Comparison of ENCODE assay signal across 20 cellular contexts in genomic region chr6:143206550-143206949, GRCh38.
DNase-seq lines count a peak whose midpoint lies in the region; ATAC-seq, FAIRE-seq and TF ChIP-seq lines count a peak whose summit lies in the region.
"Had no signal": no experiment of that assay in that cellular context is flagged by ENCODE, and none has a peak within 500 bp of the region (broad histone marks: within the 10 kb centered on the region; RNA-seq: fewer than 3 reads in every experiment).

No MANE protein-coding gene starts in this region.

- no peak overlapping the region for H2AK5ac ChIP-seq in IMR-90 (ENCODE audit: low read depth, low read length)

- TF ChIP-seq POLR2A in A549 (IDR thresholded peaks at IDR 0.05; ENCODE audit: low read length) (no peak), IMR-90 (IDR thresholded peaks at IDR 0.05; ENCODE audit: low read depth, low read length) (no peak), esophagus muscularis mucosa (IDR thresholded peaks at IDR 0.05; ENCODE audit: low read depth) (no peak)

- no peaks in the 10 kb centered on the region for H3K79me1 ChIP-seq in IMR-90 (ENCODE audit: low read depth in 1 of 2, low read length in 2 of 2)

- POLR2A ChIA-PET in A549 (lab: Yijun Ruan, JAX), result no interaction called here
- POLR2A ChIA-PET in IMR-90 (lab: Charles Lee; ENCODE audit: unreplicated experiment), result no interaction called here
- POLR2A ChIA-PET in activated CD4-positive, alpha-beta memory T cell treated with anti-CD3 and anti-CD28 coated beads for 36 hours (lab: Charles Lee), result no interaction called here

- no peak overlapping the region for H3K9ac ChIP-seq in IMR-90 (ENCODE audit: low read depth, low read length)
- H3K9ac ChIP-seq: BLaER1 had no signal

- H3K4me3 Mint-ChIP-seq in activated CD4-positive, alpha-beta memory T cell treated with anti-CD3 and anti-CD28 coated beads for 36 hours, result no peak overlapping the region
- H3K4me3 Mint-ChIP-seq: B cell; CD4-positive, CD25-positive, alpha-beta regulatory T cell; CD8-positive, alpha-beta T cell had no signal

- no peak overlapping the region for H2AK9ac ChIP-seq in IMR-90 (replicated peaks; ENCODE audit: low read depth, low read length, poor library complexity)

- CTCF ChIA-PET in A549 (lab: Yijun Ruan, JAX), result interaction anchor here (1.0 kb wide), 1 partner anchor 10 kb away, joined by 3 read pairs; no protein-coding TSS in a partner anchor
- CTCF ChIA-PET in IMR-90 (lab: Yijun Ruan, JAX), result no interaction called here
- CTCF ChIA-PET in activated CD4-positive, alpha-beta memory T cell treated with anti-CD3 and anti-CD28 coated beads for 36 hours (lab: Charles Lee), result no interaction called here

- ATAC-seq in A549, result no peak
- ATAC-seq in IMR-90 (ENCODE audit: low read depth), result no peak
- ATAC-seq: CD8-positive, alpha-beta T cell had no signal

- H2BK20ac ChIP-seq in IMR-90 (ENCODE audit: low read depth, low read length), result no peak overlapping the region

- H2BK120ac ChIP-seq in IMR-90 (ENCODE audit: low read depth, low read length), result no peak overlapping the region

- H3K14ac ChIP-seq in IMR-90 (replicated peaks; ENCODE audit: low read depth, low read length), result no peak overlapping the region

- H2BK5ac ChIP-seq in IMR-90 (ENCODE audit: low read depth, low read length, poor library complexity, severe bottlenecking), result no peak overlapping the region

- H3K9me3 ChIP-seq in A549 (no peaks in the 10 kb centered on the region), IMR-90 (ENCODE audit: control insufficient read depth, insufficient read depth, low read length) (0 out of 2 replicates have a peak, but pooled peaks cover 2% of the 10 kb centered on the region), esophagus muscularis mucosa (peaks cover 0 to 8% (median 4%) of the 10 kb centered on the region in 4 donors)
- H3K9me3 ChIP-seq: BLaER1, Caco-2 had no signal

- H3K23ac ChIP-seq in IMR-90 (ENCODE audit: low read depth, low read length), result no peak overlapping the region

- H3K27ac Mint-ChIP-seq in activated CD4-positive, alpha-beta memory T cell treated with anti-CD3 and anti-CD28 coated beads for 36 hours, result no peak overlapping the region
- H3K27ac Mint-ChIP-seq: B cell; CD4-positive, CD25-positive, alpha-beta regulatory T cell; CD8-positive, alpha-beta T cell had no signal

- no peak overlapping the region for H4K8ac ChIP-seq in IMR-90 (ENCODE audit: low read depth in 2 of 2, low read length in 2 of 2)

- DNase-seq in A549 (ENCODE audit: low read depth in 1 of 2, low spot score in 1 of 2) (no peak), DMS79 (lab: John Stamatoyannopoulos, UW) (peak; percentile 32), IMR-90 (no peak), esophagus muscularis mucosa (ENCODE audit: extremely low spot score) (no peak), cardiac septum (ENCODE audit: low spot score) (no peak), NCI-H1417 (lab: John Stamatoyannopoulos, UW) (no peak)
- DNase-seq in activated CD4-positive, alpha-beta memory T cell treated with anti-CD3 and anti-CD28 coated beads for 36 hours, result no peak
- DNase-seq: Caco-2; CD4-positive, CD25-positive, alpha-beta regulatory T cell; CD8-positive, alpha-beta T cell; DMS153; GF-D8; GOT3; H7; HCEC 1CT had no signal

- TF ChIP-seq EP300 in A549 (IDR thresholded peaks at IDR 0.05) (no peak), esophagus muscularis mucosa (IDR thresholded peaks at IDR 0.05) (no peak)

- 93% methylated on average over 1 of the region's 1 CpG for WGBS in A549 (ENCODE audit: missing lambda C conversion rate)
- WGBS in IMR-90 (ENCODE audit: extremely low coverage in 2 of 2, insufficient read length in 1 of 2), 2 experiments, result no CpG with 5 or more reads among the region's 1 CpG
- 85% methylated on average over 1 of the region's 1 CpG for WGBS in esophagus muscularis mucosa

- H3K27me3 ChIP-seq in IMR-90 (ENCODE audit: control insufficient read depth, insufficient read depth, low read length), result no peaks in the 10 kb centered on the region
- no peaks in the 10 kb centered on the region for H3K27me3 ChIP-seq in esophagus muscularis mucosa
- H3K27me3 ChIP-seq: BLaER1 had no signal

- no peak overlapping the region for H3K18ac ChIP-seq in IMR-90 (ENCODE audit: low read depth, low read length)

- H3K4me1 Mint-ChIP-seq in activated CD4-positive, alpha-beta memory T cell treated with anti-CD3 and anti-CD28 coated beads for 36 hours (ENCODE audit: low read depth), result no peaks in the 10 kb centered on the region
- H3K4me1 Mint-ChIP-seq: B cell; CD4-positive, CD25-positive, alpha-beta regulatory T cell had no signal

- H4K5ac ChIP-seq in IMR-90 (ENCODE audit: low read depth, low read length), result no peak overlapping the region

- H3K36me3 Mint-ChIP-seq in activated CD4-positive, alpha-beta memory T cell treated with anti-CD3 and anti-CD28 coated beads for 36 hours, result peaks cover 9% of the 10 kb centered on the region

- no peak overlapping the region for H3K4me2 ChIP-seq in A549
- H3K4me2 ChIP-seq in IMR-90 (ENCODE audit: low read depth, low read length), result no peak overlapping the region
- H3K4me2 ChIP-seq: BLaER1 had no signal

- no peaks in the 10 kb centered on the region for H3K9me1 ChIP-seq in IMR-90 (ENCODE audit: insufficient read depth, low read length)

- no peak for FAIRE-seq in A549 (lab: Jason Lieb, UNC)
- FAIRE-seq: GM12891, GM18507 had no signal

- no peak overlapping the region for H2BK15ac ChIP-seq in IMR-90 (ENCODE audit: low read depth, low read length)

- TF ChIP-seq RAD21 in A549 (conservative IDR thresholded peaks at IDR 0.05 in 1 of 2, IDR thresholded peaks at IDR 0.05 in 1 of 2), result no peak
- no peak for TF ChIP-seq RAD21 in IMR-90 (IDR thresholded peaks at IDR 0.05; ENCODE audit: low read length)

- no peaks in the 10 kb centered on the region for H4K20me1 ChIP-seq in IMR-90 (ENCODE audit: insufficient read depth, low read length)
- H4K20me1 ChIP-seq: BLaER1 had no signal

- TF ChIP-seq CTCF in A549 (IDR thresholded peaks at IDR 0.05) (no peak), IMR-90 (conservative IDR thresholded peaks at IDR 0.05; ENCODE audit: low read depth, low read length) (no peak), esophagus muscularis mucosa (IDR thresholded peaks at IDR 0.05) (no peak)

- H3K9me3 Mint-ChIP-seq in activated CD4-positive, alpha-beta memory T cell treated with anti-CD3 and anti-CD28 coated beads for 36 hours, result peaks cover 15% of the 10 kb centered on the region

- no peak overlapping the region for H3K56ac ChIP-seq in IMR-90 (ENCODE audit: extremely low read depth, insufficient read depth, low read length)

- dilution Hi-C loops in IMR-90 (cut with HindIII; ENCODE audit: low sequenced_read_pairs, unreplicated experiment), result no loop called here

- BruUV-seq in IMR-90 (replicated peaks; lab: Mats Ljungman, UMichigan), result no TSS peak

- H3K27ac ChIP-seq in A549 (no peak overlapping the region), IMR-90 (ENCODE audit: insufficient read depth, low read length) (no peak overlapping the region), esophagus muscularis mucosa (replicated peaks in 1 of 4) (peak overlapping the region; percentile 8 to 41 (median 36))
- H3K27ac ChIP-seq: BLaER1, C4-2B had no signal

- H3K4me1 ChIP-seq in A549 (no peaks in the 10 kb centered on the region), IMR-90 (ENCODE audit: control insufficient read depth, insufficient read depth, low read length) (peaks cover 2% of the 10 kb centered on the region; the same call in 1 of the 2 replicates), esophagus muscularis mucosa (peaks cover 2 to 33% (median 25%) of the 10 kb centered on the region in 4 donors)
- H3K4me1 ChIP-seq: BLaER1, Caco-2 had no signal

- in situ Hi-C loops in IMR-90 (cut with MboI; ENCODE audit: low sequenced_read_pairs), result no loop called here

- H3K36me3 ChIP-seq in IMR-90 (ENCODE audit: control insufficient read depth, insufficient read depth, low read length) (no peaks in the 10 kb centered on the region), esophagus muscularis mucosa (no peaks in the 10 kb centered on the region)
- H3K36me3 ChIP-seq: BLaER1 had no signal

- intact Hi-C loops in IMR-90 (cut with micrococcal nuclease) (no loop called here), esophagus muscularis mucosa (cut with DNase I) (no loop called here), cardiac septum (cut with DNase I) (no loop called here)
- intact Hi-C loops in activated CD4-positive, alpha-beta memory T cell treated with anti-CD3 and anti-CD28 coated beads for 36 hours (cut with micrococcal nuclease), result no loop called here

- no peak overlapping the region for H3K4ac ChIP-seq in IMR-90 (ENCODE audit: low read depth, low read length)

- H2AFZ ChIP-seq in IMR-90 (replicated peaks; ENCODE audit: low read length, poor library complexity), result no peak overlapping the region

- H4K91ac ChIP-seq in IMR-90 (ENCODE audit: insufficient read depth, low read depth, low read length), result no peak overlapping the region

- H3K27me3 Mint-ChIP-seq in activated CD4-positive, alpha-beta memory T cell treated with anti-CD3 and anti-CD28 coated beads for 36 hours, result no peaks in the 10 kb centered on the region
- H3K27me3 Mint-ChIP-seq: B cell had no signal

- H3K4me3 ChIP-seq in A549, result no peak overlapping the region
- no peak overlapping the region for H3K4me3 ChIP-seq in IMR-90 (ENCODE audit: insufficient read depth, low read depth, low read length)
- no peak overlapping the region for H3K4me3 ChIP-seq in esophagus muscularis mucosa
- H3K4me3 ChIP-seq: BLaER1 had no signal

TF ChIP-seq in A549, 52 proteins besides CTCF, POLR2A, EP300 and RAD21:
- TF ChIP-seq HOXB5 (CRISPR knock-in tag; IDR thresholded peaks at IDR 0.05), result no peak
- TF ChIP-seq ATOH8 (CRISPR knock-in tag; IDR thresholded peaks at IDR 0.05; ENCODE audit: low read depth), result no peak
- TF ChIP-seq MAFK (IDR thresholded peaks at IDR 0.05; ENCODE audit: partially characterized antibody), result peak; percentile 89
TF ChIP-seq in A549: peak in this region for 1.

TF ChIP-seq in IMR-90, 13 proteins besides CTCF, POLR2A, EP300 and RAD21:
- TF ChIP-seq NFE2L2 (IDR thresholded peaks at IDR 0.05; ENCODE audit: low read depth, low read length) (no peak), MAFK (IDR thresholded peaks at IDR 0.05; ENCODE audit: low read depth, low read length) (peak; percentile 95)

Comparison
In these comparisons a context has a peak if more than half of its experiments do, and no peak if none do; other contexts are left out.
1. H3K27ac ChIP-seq: peak in esophagus muscularis mucosa (4 of 4); none in A549 (0 of 2) and IMR-90 (single experiment).